ENCODE assay signal across 8 cellular contexts in the genomic region with DNA sequence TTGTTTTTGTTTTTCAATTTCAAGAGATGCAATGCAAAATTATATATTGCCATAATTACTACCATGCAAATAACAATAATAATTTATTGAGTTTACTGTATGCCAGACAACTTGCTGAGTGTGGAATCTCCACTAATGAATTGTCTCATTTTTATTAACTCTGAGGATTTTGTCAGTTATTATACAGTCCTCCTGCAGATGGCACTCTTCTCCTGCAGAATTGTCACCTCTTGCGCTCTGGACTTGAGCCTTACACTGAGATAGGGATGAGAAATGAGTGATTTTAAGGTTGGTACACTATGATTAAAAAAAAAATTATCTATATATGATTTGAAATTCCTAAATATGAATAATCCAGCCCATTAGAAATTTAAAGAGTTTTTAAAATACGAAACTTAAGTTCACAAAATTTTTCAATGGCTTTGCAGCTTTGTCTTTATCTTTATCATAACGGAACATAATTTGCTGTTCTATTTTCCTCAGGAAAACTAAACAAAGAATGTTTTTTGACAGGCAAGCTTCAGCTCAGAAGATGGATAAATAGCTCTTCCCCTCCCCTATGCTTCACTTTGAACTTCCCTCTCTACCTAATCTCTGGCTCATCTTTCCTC. TPM values are rescaled to one million over a fixed set of nuclear protein-coding genes. Genes with fewer than 3 reads are reported as not detected.
DNase-seq lines count a peak whose midpoint lies in the region; ATAC-seq, FAIRE-seq and TF ChIP-seq lines count a peak whose summit lies in the region.

No MANE protein-coding gene starts in this region.

- no peak overlapping the region for H3K14ac ChIP-seq in IMR-90 (replicated peaks; ENCODE audit: low read depth, low read length)

- no peak overlapping the region for H2BK15ac ChIP-seq in IMR-90 (ENCODE audit: low read depth, low read length)

- intact Hi-C loops in IMR-90 (cut with micrococcal nuclease), result loop anchor here (2.0 to 10.0 kb wide), 6 partner anchors 625 to 1410 kb away; a partner anchor contains a TSS
- intact Hi-C loops in HepG2 (cut with micrococcal nuclease; ENCODE audit: unreplicated experiment), result loop anchor here (1.0 to 10.0 kb wide), 5 partner anchors 624 to 1385 kb away; a partner anchor contains a TSS
- intact Hi-C loops in vagina (cut with DNase I), result loop anchor here (10.0 kb wide), 1 partner anchor 1253 kb away; no protein-coding TSS in a partner anchor

- H3K56ac ChIP-seq in IMR-90 (ENCODE audit: extremely low read depth, insufficient read depth, low read length), result no peak overlapping the region

- H3K9me3 Mint-ChIP-seq in chondrocyte (ENCODE audit: low read depth), result no peaks in the 10 kb centered on the region

- WGBS in IMR-90 (ENCODE audit: extremely low coverage in 2 of 2, insufficient read length in 1 of 2), 2 experiments, result no CpG with 5 or more reads among the region's 3 CpGs
- WGBS in HepG2 (ENCODE audit: low lambda C conversion rate), result 26% methylated on average over 3 of the region's 3 CpGs

- TF ChIP-seq EP300 in HepG2 (IDR thresholded peaks at IDR 0.05; ENCODE audit: low read depth in 2 of 2, low read length in 2 of 2) (no peak), HepG2 (CRISPR knock-in tag; IDR thresholded peaks at IDR 0.05; ENCODE audit: borderline replicate concordance) (no peak)

- H4K91ac ChIP-seq in IMR-90 (ENCODE audit: insufficient read depth, low read depth, low read length), result no peak overlapping the region

- TF ChIP-seq CTCF in IMR-90 (conservative IDR thresholded peaks at IDR 0.05; ENCODE audit: low read depth, low read length) (peak; percentile 72), chondrocyte (IDR thresholded peaks at IDR 0.05) (peak; percentile 92), HepG2 (CRISPR knock-in tag; IDR thresholded peaks at IDR 0.05) (peak; percentile 75), vagina (IDR thresholded peaks at IDR 0.05) (peak; percentile 51 to 74 (median 65))

- no peak overlapping the region for H3K23ac ChIP-seq in IMR-90 (ENCODE audit: low read depth, low read length)

- H3K18ac ChIP-seq in IMR-90 (ENCODE audit: low read depth, low read length), result no peak overlapping the region

- CTCF ChIA-PET in IMR-90 (lab: Yijun Ruan, JAX) (interaction anchor here (0.7 to 2.0 kb wide), 5 partner anchors 10 to 1805 kb away, joined by 3 to 7 read pairs (median 4); a partner anchor contains a TSS), HepG2 (lab: Yijun Ruan, JAX; ENCODE audit: low intra/inter-chr PET ratio, low total read pairs) (interaction anchor here (0.9 to 1.6 kb wide), 4 partner anchors 624 to 1384 kb away, joined by 3 to 11 read pairs (median 8); a partner anchor contains a TSS)

- POLR2A ChIA-PET in IMR-90 (lab: Charles Lee; ENCODE audit: unreplicated experiment), result no interaction called here
- POLR2A ChIA-PET in HepG2 (lab: Yijun Ruan, JAX), result no interaction called here

- H2AK9ac ChIP-seq in IMR-90 (replicated peaks; ENCODE audit: low read depth, low read length, poor library complexity), result no peak overlapping the region

- BruUV-seq in IMR-90 (replicated peaks; lab: Mats Ljungman, UMichigan) (no TSS peak), HepG2 (replicated peaks; lab: Mats Ljungman, UMichigan) (no TSS peak)

- no peaks in the 10 kb centered on the region for H3K79me1 ChIP-seq in IMR-90 (ENCODE audit: low read depth in 1 of 2, low read length in 2 of 2)

- H2AK5ac ChIP-seq in IMR-90 (ENCODE audit: low read depth, low read length), result no peak overlapping the region

- FAIRE-seq in HepG2 (lab: Jason Lieb, UNC), result peak; percentile 61

- H3K9me3 ChIP-seq in IMR-90 (ENCODE audit: control insufficient read depth, insufficient read depth, low read length) (no peaks in the 10 kb centered on the region), HepG2 (ENCODE audit: low read length) (no peaks in the 10 kb centered on the region), vagina (no peaks in the 10 kb centered on the region)

- peaks cover 5% of the 10 kb centered on the region for H3K27me3 ChIP-seq in IMR-90 (ENCODE audit: control insufficient read depth, insufficient read depth, low read length)
- 0 out of 5 replicates have a peak, but pooled peaks cover 0 to 8% of the 10 kb centered on the region in 2 experiments for H3K27me3 ChIP-seq in HepG2 (ENCODE audit: control insufficient read depth in 1 of 2, insufficient read depth in 2 of 2, low read length in 2 of 2)
- no peaks in the 10 kb centered on the region for H3K27me3 ChIP-seq in vagina

- no peaks in the 10 kb centered on the region for H3K4me1 Mint-ChIP-seq in chondrocyte (ENCODE audit: low read depth)

- H4K20me1 ChIP-seq in IMR-90 (ENCODE audit: insufficient read depth, low read length), result no peaks in the 10 kb centered on the region
- H4K20me1 ChIP-seq in HepG2 (ENCODE audit: insufficient read depth, low read length), result no peaks in the 10 kb centered on the region

- peak; percentile 67 for ATAC-seq in GM21423 (IDR thresholded peaks at IDR 0.05; ENCODE audit: unreplicated experiment)
- ATAC-seq in IMR-90 (ENCODE audit: low read depth), result peak; percentile 80
- peak; percentile 75 for ATAC-seq in HepG2

- H3K36me3 ChIP-seq in IMR-90 (ENCODE audit: control insufficient read depth, insufficient read depth, low read length) (no peaks in the 10 kb centered on the region), HepG2 (replicated peaks in 1 of 2; ENCODE audit: control insufficient read depth in 1 of 2, insufficient read depth in 2 of 2, low read length in 2 of 2) (no peaks in the 10 kb centered on the region), vagina (no peaks in the 10 kb centered on the region)

- H4K5ac ChIP-seq in IMR-90 (ENCODE audit: low read depth, low read length), result no peak overlapping the region

- H2BK20ac ChIP-seq in IMR-90 (ENCODE audit: low read depth, low read length), result no peak overlapping the region

- H2BK5ac ChIP-seq in IMR-90 (ENCODE audit: low read depth, low read length, poor library complexity, severe bottlenecking), result no peak overlapping the region

- H3K4me3 ChIP-seq in IMR-90 (ENCODE audit: insufficient read depth, low read depth, low read length) (no peak overlapping the region), HepG2 (replicated peaks in 1 of 3; ENCODE audit: insufficient read depth in 1 of 3, low read depth in 2 of 3, low read length in 3 of 3) (no peak overlapping the region), vagina (no peak overlapping the region)

- dilution Hi-C loops in IMR-90 (cut with HindIII; ENCODE audit: low sequenced_read_pairs, unreplicated experiment), result no loop called here

- H3K9ac ChIP-seq in IMR-90 (ENCODE audit: low read depth, low read length), result no peak overlapping the region
- H3K9ac ChIP-seq in HepG2 (ENCODE audit: insufficient read depth, low read depth, low read length), result no peak overlapping the region

- no peak overlapping the region for H3K4me2 ChIP-seq in IMR-90 (ENCODE audit: low read depth, low read length)
- no peak overlapping the region for H3K4me2 ChIP-seq in HepG2 (ENCODE audit: low read depth, low read length)

- H3K4ac ChIP-seq in IMR-90 (ENCODE audit: low read depth, low read length), result no peak overlapping the region

- H3K27ac Mint-ChIP-seq in chondrocyte (ENCODE audit: unreplicated experiment), result no peak overlapping the region

- H3K27ac ChIP-seq in IMR-90 (ENCODE audit: insufficient read depth, low read length) (no peak overlapping the region), HepG2 (ENCODE audit: extremely low read length, insufficient read depth, low read length) (no peak overlapping the region), vagina (no peak overlapping the region)

- DNase-seq in NCI-H510A treated with DMSO at 0.1 percent for 48 hours (lab: John Stamatoyannopoulos, UW) (peak; percentile 59), NCI-H510A (lab: John Stamatoyannopoulos, UW) (no peak), IMR-90 (peak; percentile 45), SHP77 treated with DMSO at 0.1 percent for 48 hours (lab: John Stamatoyannopoulos, UW) (peak; percentile 14), chondrocyte (ENCODE audit: low spot score) (no peak), HepG2 (ENCODE audit: low spot score) (peak; percentile 33), vagina (ENCODE audit: extremely low spot score in 2 of 2) (no peak)

- TF ChIP-seq RAD21 in IMR-90 (IDR thresholded peaks at IDR 0.05; ENCODE audit: low read length) (peak; percentile 77), HepG2 (CRISPR knock-in tag; IDR thresholded peaks at IDR 0.05) (no peak)

- H4K8ac ChIP-seq in IMR-90 (ENCODE audit: low read depth in 2 of 2, low read length in 2 of 2), result no peak overlapping the region

- H3K4me1 ChIP-seq in IMR-90 (ENCODE audit: control insufficient read depth, insufficient read depth, low read length) (no peaks in the 10 kb centered on the region), HepG2 (ENCODE audit: insufficient read depth, low read length) (no peaks in the 10 kb centered on the region), vagina (no peaks in the 10 kb centered on the region)

- no peak overlapping the region for H2AFZ ChIP-seq in IMR-90 (replicated peaks; ENCODE audit: low read length, poor library complexity)
- H2AFZ ChIP-seq in HepG2 (ENCODE audit: low read length), result no peak overlapping the region

- H3K9me1 ChIP-seq in IMR-90 (ENCODE audit: insufficient read depth, low read length), result no peaks in the 10 kb centered on the region; the same call in 1 of the 2 replicates

- H3K4me3 Mint-ChIP-seq in chondrocyte (ENCODE audit: unreplicated experiment), result no peak overlapping the region

- peaks cover 3% of the 10 kb centered on the region for H3K36me3 Mint-ChIP-seq in chondrocyte (ENCODE audit: low read depth)

- no peak overlapping the region for H2BK120ac ChIP-seq in IMR-90 (ENCODE audit: low read depth, low read length)

- H3K79me2 ChIP-seq in HepG2 (ENCODE audit: insufficient read depth, low read length), result no peaks in the 10 kb centered on the region

- TF ChIP-seq POLR2A in IMR-90 (IDR thresholded peaks at IDR 0.05; ENCODE audit: low read depth, low read length), result no peak
- TF ChIP-seq POLR2A in HepG2 (IDR thresholded peaks at IDR 0.05; ENCODE audit: insufficient read depth in 1 of 2, low read depth in 2 of 2, low read length in 2 of 2), result no peak
- no peak for TF ChIP-seq POLR2A in vagina (IDR thresholded peaks at IDR 0.05)

- in situ Hi-C loops in IMR-90 (cut with MboI; ENCODE audit: low sequenced_read_pairs) (no loop called here), HepG2 (cut with HindIII; ENCODE audit: extremely low pct_ligation_motif_present, low pct_unique_long_range_greater_than_20kb) (loop anchor here (10.0 kb wide), 1 partner anchor 1263 kb away; no protein-coding TSS in a partner anchor)

- peaks cover 47% of the 10 kb centered on the region for H3K27me3 Mint-ChIP-seq in chondrocyte (ENCODE audit: low read depth)

RNA-seq across cellular contexts. Expression of a gene that starts 12.7 kb away (rescaled TPM):
- total RNA-seq in IMR-90 (2012; rRNA removed) (11.5 and 20.0 TPM in 2 replicates), chondrocyte (12.6 to 13.8 TPM (median 12.8 TPM) in 3 replicates), HepG2 (2016; rRNA removed; fragmentation: Illumina TruSeq; extraction: Trizol) (9.3 and 9.9 TPM in 2 replicates), vagina (10.6 TPM)
- polyA plus RNA-seq in IMR-90 (2012; rRNA removed) (8.2 and 11.8 TPM in 2 replicates), HepG2 (2011; rRNA removed) (12.1 and 13.6 TPM in 2 replicates)
- 1.8 and 2.2 TPM in 2 replicates for polyA plus RNA-seq in IMR-90 (2012; cell fraction: cytosol; rRNA removed)
- 2.6 and 16.7 TPM in 2 replicates for polyA plus RNA-seq in IMR-90 (2012; cell fraction: nucleus; rRNA removed; ENCODE audit: low replicate concordance)
- 2.2 and 3.3 TPM in 2 replicates for total RNA-seq in HepG2 (2016; cell fraction: cytosol; rRNA removed; fragmentation: Illumina TruSeq; extraction: Trizol; ENCODE audit: low read depth)
- total RNA-seq in HepG2 (2016; cell fraction: insoluble cytoplasmic fraction; rRNA removed; fragmentation: Illumina TruSeq; extraction: Trizol), result 9.7 and 12.2 TPM in 2 replicates
- 11.6 and 11.7 TPM in 2 replicates for total RNA-seq in HepG2 (2016; cell fraction: membrane; rRNA removed; fragmentation: Illumina TruSeq; extraction: Trizol)
- 11.1 and 12.1 TPM in 2 replicates for total RNA-seq in HepG2 (2016; cell fraction: nucleus; rRNA removed; fragmentation: Illumina TruSeq; extraction: Trizol)
- polyA plus RNA-seq in HepG2 (2011; cell fraction: cytosol; rRNA removed), result 6.5 and 10.8 TPM in 2 replicates
- polyA plus RNA-seq in HepG2 (2011; cell fraction: nucleus; rRNA removed), result 10.4 and 10.5 TPM in 2 replicates
- polyA plus RNA-seq in HepG2 (2012), result 8.1 TPM in 2 replicates
- 2.2 and 2.8 TPM in 2 replicates for polyA plus RNA-seq in HepG2 (2016; cell fraction: cytosol; fragmentation: Illumina TruSeq; extraction: Trizol; ENCODE audit: low read depth)
- polyA plus RNA-seq in HepG2 (2016; cell fraction: insoluble cytoplasmic fraction; fragmentation: Illumina TruSeq; extraction: Trizol; ENCODE audit: low read depth), result 11.3 and 11.5 TPM in 2 replicates
- polyA plus RNA-seq in HepG2 (2016; cell fraction: membrane; fragmentation: Illumina TruSeq; extraction: Trizol; ENCODE audit: low read depth), result 8.0 and 9.2 TPM in 2 replicates
- 11.4 and 12.5 TPM in 2 replicates for polyA plus RNA-seq in HepG2 (2016; cell fraction: nucleus; fragmentation: Illumina TruSeq; extraction: Trizol; ENCODE audit: insufficient read depth, low read depth)
- polyA minus RNA-seq in HepG2 (2011; rRNA and poly(A)+ RNA removed; ENCODE audit: low replicate concordance), result 22.4 and 24.2 TPM in 2 replicates
- 13.6 and 13.8 TPM in 2 replicates for polyA minus RNA-seq in HepG2 (2011; cell fraction: cytosol; rRNA and poly(A)+ RNA removed)
- polyA minus RNA-seq in HepG2 (2011; cell fraction: nucleus; rRNA and poly(A)+ RNA removed), result 33.2 and 36.2 TPM in 2 replicates

Comparison
In these comparisons a context has a peak if more than half of its experiments do, and no peak if none do; other contexts are left out.
1. DNase-seq: peak in NCI-H510A treated with DMSO at 0.1 percent for 48 hours (single experiment), IMR-90 (single experiment), SHP77 treated with DMSO at 0.1 percent for 48 hours (single experiment) and HepG2 (single experiment); none in NCI-H510A (single experiment), chondrocyte (single experiment) and vagina (0 of 2).
2. Peak in every context shown above with its lines, with median percentiles within 50 percentile points of each other: ATAC-seq and CTCF ChIP-seq.